In genomic region chr19:5103812-5104410, GRCh38 we compare ENCODE assay signal across 22 cellular contexts.
DNase-seq lines count a peak whose midpoint lies in the region; TF ChIP-seq lines count a peak whose summit lies in the region.
"Had no signal": no experiment of that assay in that cellular context is flagged by ENCODE, and none has a peak within 500 bp of the region (broad histone marks: within the 10 kb centered on the region; RNA-seq: fewer than 3 reads in every experiment).

No MANE protein-coding gene starts in this region.

- TF ChIP-seq CTCF in ascending aorta (IDR thresholded peaks at IDR 0.05): no peak
- TF ChIP-seq CTCF in hepatocyte (IDR thresholded peaks at IDR 0.05; ENCODE audit: poor library complexity): no peak

- peak overlapping the region; percentile 45 to 84 (median 65) for H3K9ac ChIP-seq in skeletal muscle tissue (ENCODE audit: low read depth in 1 of 3, low read length in 3 of 3)

- WGBS in hepatocyte (ENCODE audit: low lambda C conversion rate, missing lambda C conversion rate): 91% methylated on average over 17 of the region's 17 CpGs

- peaks cover 4% of the 10 kb centered on the region for H3K79me2 ChIP-seq in hepatocyte

- H3K4me3 ChIP-seq in ascending aorta (peak overlapping the region in 1 of 2 donors; percentile 41), hepatocyte (no peak overlapping the region), skeletal muscle tissue (ENCODE audit: low read length in 3 of 3) (peak overlapping the region in 1 of 3 donors; percentile 32)
- H3K4me3 ChIP-seq: GM12878, smooth muscle cell, suprapubic skin had no signal

- peak overlapping the region; percentile 58 for H3K4me2 ChIP-seq in hepatocyte
- H3K4me2 ChIP-seq: smooth muscle cell had no signal

- H3K4me1 ChIP-seq in ascending aorta (peaks cover 5 to 29% of the 10 kb centered on the region in 2 donors), hepatocyte (ENCODE audit: insufficient read depth) (peaks cover 18% of the 10 kb centered on the region), skeletal muscle tissue (ENCODE audit: control insufficient read depth in 3 of 3, insufficient read depth in 3 of 3, low read length in 3 of 3) (peaks cover 32 to 42% (median 35%) of the 10 kb centered on the region in 3 donors)

- no peaks in the 10 kb centered on the region for H4K20me1 ChIP-seq in hepatocyte (ENCODE audit: insufficient read depth, poor library complexity, severe bottlenecking)

- intact Hi-C loops in ascending aorta (cut with DNase I): no loop called here

- peak overlapping the region; percentile 58 to 72 for H3K27ac ChIP-seq in ascending aorta
- H3K27ac ChIP-seq in hepatocyte: peak overlapping the region; percentile 43
- peak overlapping the region; percentile 85 for H3K27ac ChIP-seq in skeletal muscle tissue (ENCODE audit: low read depth, low read length)
- H3K27ac ChIP-seq: suprapubic skin had no signal

- H3K27me3 ChIP-seq in ascending aorta (no peaks in the 10 kb centered on the region), hepatocyte (no peaks in the 10 kb centered on the region), skeletal muscle tissue (ENCODE audit: control insufficient read depth in 3 of 3, insufficient read depth in 3 of 3, low read length in 3 of 3) (no peaks in the 10 kb centered on the region)
- H3K27me3 ChIP-seq: suprapubic skin had no signal

- peaks cover 11 to 18% of the 10 kb centered on the region in 2 donors for H3K36me3 ChIP-seq in ascending aorta
- no peaks in the 10 kb centered on the region for H3K36me3 ChIP-seq in hepatocyte (replicated peaks; ENCODE audit: insufficient read depth, low read depth)
- H3K36me3 ChIP-seq in skeletal muscle tissue (ENCODE audit: control insufficient read depth in 3 of 3, insufficient read depth in 3 of 3, low read length in 3 of 3): peaks cover 11 to 14% (median 12%) of the 10 kb centered on the region in 3 donors

- DNase-seq in NCI-H1694 treated with DMSO at 0.1 percent for 48 hours (lab: John Stamatoyannopoulos, UW) (peak; percentile 36), ascending aorta (ENCODE audit: low spot score in 2 of 2) (no peak), hepatocyte (ENCODE audit: low spot score) (no peak), NK-92 (lab: John Stamatoyannopoulos, UW; ENCODE audit: unreplicated experiment) (no peak), DMS53 (lab: John Stamatoyannopoulos, UW) (no peak), AG08396 (ENCODE audit: low spot score) (no peak), HPDE6-E6E7 (ENCODE audit: extremely low spot score) (no peak)
- DNase-seq: activated CD4-positive, alpha-beta T cell treated with anti-CD3 and anti-CD28 coated beads, Interleukin-2, amount 10 ng/mL, durations not matched to agents 7 days and 5 days; activated CD8-positive, alpha-beta memory T cell treated with anti-CD3 and anti-CD28 coated beads, Interleukin-2, amount 50 U/mL, for 4 hours; activated gamma-delta T cell treated with Interleukin-2 at 50 U/mL for 16 hours; AML-193; amniotic stem cell; GDM1; KG1; NCI-H1417 treated with DMSO at 0.1 percent for 48 hours; occipital lobe; RPMI8226; stimulated activated CD4-positive, alpha-beta T cell treated with anti-CD3 and anti-CD28 coated beads, Interleukin-4, amount 100 ng/mL, for 4 hours had no signal

- H3K9me3 ChIP-seq in ascending aorta (peaks cover 11 to 14% of the 10 kb centered on the region in 2 donors), hepatocyte (ENCODE audit: low read depth) (peaks cover 15% of the 10 kb centered on the region), skeletal muscle tissue (ENCODE audit: control insufficient read depth in 3 of 3, low read length in 3 of 3) (peaks cover 4 to 7% (median 5%) of the 10 kb centered on the region in 3 donors)

- H2AFZ ChIP-seq in hepatocyte: no peak overlapping the region

- no peaks in the 10 kb centered on the region for H3K9me2 ChIP-seq in hepatocyte (replicated peaks; ENCODE audit: insufficient read depth)
